Comparison of ENCODE assay signal across 11 cellular contexts in the genomic region with DNA sequence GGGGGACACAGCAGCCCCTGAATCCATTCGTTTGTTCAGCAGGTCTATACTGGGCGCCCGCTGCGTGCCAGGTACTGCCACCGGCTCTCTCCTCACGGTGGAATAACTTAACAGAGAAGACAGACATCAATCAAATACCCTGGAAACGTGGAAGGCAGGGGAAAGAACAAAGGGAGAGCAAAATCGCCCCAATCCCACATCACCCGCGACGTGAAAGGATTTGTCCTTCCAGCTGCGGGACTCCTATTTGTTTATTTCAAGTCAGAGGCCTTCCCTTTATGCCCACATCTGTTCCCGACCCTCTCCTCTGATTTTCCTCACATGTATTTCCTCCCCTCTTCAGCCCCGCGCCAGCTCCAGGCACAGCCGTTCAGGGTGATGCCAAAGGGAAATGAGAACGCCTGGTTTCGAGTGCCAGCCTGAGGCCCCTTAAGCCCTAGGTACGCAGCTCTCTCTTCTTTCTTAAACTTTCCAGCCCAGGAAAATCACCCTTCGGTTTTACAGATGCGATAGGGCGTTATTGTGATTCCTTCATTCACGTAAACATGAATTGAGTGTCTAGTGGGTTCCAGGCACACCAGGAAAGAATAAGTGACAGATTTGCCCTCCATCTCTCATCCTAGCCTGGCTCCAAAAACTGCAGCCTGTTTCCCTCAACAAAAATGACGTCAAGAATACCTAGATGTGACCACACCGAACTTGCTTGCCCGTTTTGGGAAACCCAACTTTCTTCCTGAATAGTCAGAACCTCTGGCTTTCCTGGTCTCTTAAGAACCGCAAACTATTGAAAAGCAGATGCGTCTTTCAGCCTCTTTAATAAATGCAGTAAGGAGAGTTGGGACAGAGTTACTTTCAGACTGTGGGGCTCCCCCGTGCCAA. TPM values are rescaled to one million over a fixed set of nuclear protein-coding genes. Genes with fewer than 3 reads are reported as not detected.
A peak's percentile ranks its signal among the peaks of the same experiment; 100 is the strongest.
DNase-seq lines count a peak whose midpoint lies in the region; ATAC-seq lines count a peak whose summit lies in the region.
"Had no signal": no experiment of that assay in that cellular context is flagged by ENCODE, and none has a peak within 500 bp of the region (broad histone marks: within the 10 kb centered on the region; RNA-seq: fewer than 3 reads in every experiment).

No MANE protein-coding gene starts in this region.

- no peak overlapping the region for H3K27ac Mint-ChIP-seq in CD4-positive, CD25-positive, alpha-beta regulatory T cell
- H3K27ac Mint-ChIP-seq in effector memory CD8-positive, alpha-beta T cell = peak overlapping the region; percentile 5 to 28

- H3K9ac ChIP-seq in HUES48 (ENCODE audit: low read depth, low read length) = no peak overlapping the region
- H3K9ac ChIP-seq in neuronal stem cell (ENCODE audit: low read depth, low read length, poor library complexity) = no peak overlapping the region

- H3K4ac ChIP-seq in neuronal stem cell (ENCODE audit: low read length) = no peak overlapping the region

- no peak overlapping the region for H4K91ac ChIP-seq in neuronal stem cell (ENCODE audit: low read depth, low read length, poor library complexity)

- peaks cover 59% of the 10 kb centered on the region for H3K27me3 Mint-ChIP-seq in CD4-positive, CD25-positive, alpha-beta regulatory T cell
- H3K27me3 Mint-ChIP-seq in effector memory CD8-positive, alpha-beta T cell = peaks cover 45 to 48% of the 10 kb centered on the region in 2 donors

- H3K4me1 ChIP-seq in CD4-positive, CD25-positive, alpha-beta regulatory T cell (ENCODE audit: control insufficient read depth, insufficient read depth, low read length, poor library complexity, severe bottlenecking) = peaks cover 16% of the 10 kb centered on the region
- H3K4me1 ChIP-seq in HUES48 (ENCODE audit: control insufficient read depth, insufficient read depth, low read length) (peaks cover 36% of the 10 kb centered on the region), neuronal stem cell (ENCODE audit: control insufficient read depth in 2 of 2, insufficient read depth in 1 of 2, low read depth in 1 of 2, low read length in 2 of 2) (peaks cover 2 to 9% of the 10 kb centered on the region in 2 donors)

- peaks cover 1 to 31% (median 11%) of the 10 kb centered on the region in 4 donors for H3K4me1 Mint-ChIP-seq in CD4-positive, CD25-positive, alpha-beta regulatory T cell
- peaks cover 0 to 7% of the 10 kb centered on the region in 2 donors for H3K4me1 Mint-ChIP-seq in effector memory CD8-positive, alpha-beta T cell (ENCODE audit: low read depth in 2 of 2)

- H4K8ac ChIP-seq in neuronal stem cell (ENCODE audit: low read depth, low read length) = no peak overlapping the region

- peaks cover 29% of the 10 kb centered on the region for H3K27me3 ChIP-seq in CD4-positive, CD25-positive, alpha-beta regulatory T cell (ENCODE audit: control insufficient read depth, insufficient read depth, low read length)
- peaks cover 69% of the 10 kb centered on the region for H3K27me3 ChIP-seq in HUES48 (ENCODE audit: control insufficient read depth, insufficient read depth, low read length)
- H3K27me3 ChIP-seq in neuronal stem cell (ENCODE audit: control insufficient read depth in 3 of 3, insufficient read depth in 3 of 3, low read depth in 1 of 3, low read length in 3 of 3) = peaks cover 15 to 78% (median 27%) of the 10 kb centered on the region in 3 experiments

- H2BK5ac ChIP-seq in neuronal stem cell (ENCODE audit: low read length) = no peak overlapping the region

- H3K4me2 ChIP-seq in neuronal stem cell (ENCODE audit: insufficient read depth, low read length, poor library complexity, severe bottlenecking) = peak overlapping the region; percentile 98

- no peak overlapping the region for H3K23ac ChIP-seq in neuronal stem cell (ENCODE audit: low read depth, low read length, poor library complexity)

- H2AK5ac ChIP-seq in neuronal stem cell (ENCODE audit: low read depth, low read length) = no peak overlapping the region

- no CpG with 5 or more reads among the region's 29 CpGs for WGBS in neuronal stem cell (ENCODE audit: extremely low coverage in 2 of 2, insufficient read length in 2 of 2, insufficient replicate concordance in 1 of 2), 2 donors

- no peaks in the 10 kb centered on the region for H3K36me3 ChIP-seq in CD4-positive, CD25-positive, alpha-beta regulatory T cell (ENCODE audit: control insufficient read depth, insufficient read depth, low read length)
- H3K36me3 ChIP-seq in HUES48 (ENCODE audit: control insufficient read depth, insufficient read depth, low read length) (no peaks in the 10 kb centered on the region), neuronal stem cell (replicated peaks in 1 of 2; ENCODE audit: control insufficient read depth in 2 of 2, insufficient read depth in 2 of 2, low read length in 2 of 2) (no peaks in the 10 kb centered on the region)

- peak overlapping the region; percentile 77 for H2AFZ ChIP-seq in neuronal stem cell (ENCODE audit: low read length)

- H2BK12ac ChIP-seq in neuronal stem cell (ENCODE audit: low read length) = no peak overlapping the region

- H3K79me1 ChIP-seq in neuronal stem cell (ENCODE audit: low read depth, low read length) = no peaks in the 10 kb centered on the region

- no peak overlapping the region for H2BK15ac ChIP-seq in neuronal stem cell (ENCODE audit: low read length)

- H3K27ac ChIP-seq in CD4-positive, CD25-positive, alpha-beta regulatory T cell (ENCODE audit: insufficient read depth, low read length, poor library complexity, severe bottlenecking) = no peak overlapping the region
- H3K27ac ChIP-seq in HUES48 (ENCODE audit: low read depth, low read length) (no peak overlapping the region), neuronal stem cell (replicated peaks; ENCODE audit: low read length) (no peak overlapping the region)

- peak overlapping the region; percentile 21 for H3K18ac ChIP-seq in neuronal stem cell (ENCODE audit: low read length)

- H3K14ac ChIP-seq in neuronal stem cell (ENCODE audit: low read length) = peak overlapping the region; percentile 2

- H2BK120ac ChIP-seq in neuronal stem cell (ENCODE audit: low read depth, low read length) = no peak overlapping the region

- H3K9me3 ChIP-seq in CD4-positive, CD25-positive, alpha-beta regulatory T cell (ENCODE audit: control insufficient read depth in 2 of 2, low read length in 2 of 2) = no peaks in the 10 kb centered on the region
- H3K9me3 ChIP-seq in HUES48 (ENCODE audit: control insufficient read depth, insufficient read depth, low read length) (no peaks in the 10 kb centered on the region), neuronal stem cell (replicated peaks in 1 of 2; ENCODE audit: control insufficient read depth in 2 of 2, insufficient read depth in 1 of 2, low read depth in 1 of 2, low read length in 2 of 2) (no peaks in the 10 kb centered on the region)

- no peak for ATAC-seq in CD4-positive, CD25-positive, alpha-beta regulatory T cell (ENCODE audit: low read depth in 2 of 2)
- no peak for ATAC-seq in effector memory CD8-positive, alpha-beta T cell (replicated peaks)

- H3K4me3 Mint-ChIP-seq in CD4-positive, CD25-positive, alpha-beta regulatory T cell = peak overlapping the region; percentile 70 to 84 (median 80)
- H3K4me3 Mint-ChIP-seq in effector memory CD8-positive, alpha-beta T cell = peak overlapping the region; percentile 79 to 81

- no peak overlapping the region for H3K4me3 ChIP-seq in CD4-positive, CD25-positive, alpha-beta regulatory T cell (ENCODE audit: low read depth, low read length)
- peak overlapping the region; percentile 61 for H3K4me3 ChIP-seq in HUES48 (ENCODE audit: low read depth, low read length)
- H3K4me3 ChIP-seq in neuronal stem cell (ENCODE audit: low read length in 2 of 2) = peak overlapping the region in 1 of 2 donors; percentile 79

- H3K36me3 Mint-ChIP-seq in CD4-positive, CD25-positive, alpha-beta regulatory T cell = no peaks in the 10 kb centered on the region
- H3K36me3 Mint-ChIP-seq in effector memory CD8-positive, alpha-beta T cell (ENCODE audit: insufficient read depth) = peaks cover under 1% of the 10 kb centered on the region

- H3K9me3 Mint-ChIP-seq in CD4-positive, CD25-positive, alpha-beta regulatory T cell = peaks cover 0 to 5% (median 0%) of the 10 kb centered on the region in 7 donors
- no peaks in the 10 kb centered on the region for H3K9me3 Mint-ChIP-seq in effector memory CD8-positive, alpha-beta T cell

- no peak for DNase-seq in CD4-positive, CD25-positive, alpha-beta regulatory T cell
- DNase-seq in effector memory CD8-positive, alpha-beta T cell = no peak
- peak; percentile 15 for DNase-seq in neuronal stem cell (ENCODE audit: low spot score)
- no peak for DNase-seq in cortex of kidney (lab: John Stamatoyannopoulos, UW)
- DNase-seq in GDM1 (lab: John Stamatoyannopoulos, UW) = no peak
- no peak for DNase-seq in NK-92 treated with Interleukin-12 subunit alpha and Interleukin-12 subunit beta, amount 100 ng/mL, for 24 hours (lab: John Stamatoyannopoulos, UW)
- no peak for DNase-seq in HT-29 (ENCODE audit: low spot score)
- DNase-seq: EL, IMR-90 had no signal

RNA-seq across cellular contexts. Expression of gene PROK2, which starts 0.9 kb away (rescaled TPM):
- total RNA-seq in CD4-positive, CD25-positive, alpha-beta regulatory T cell = 6.5 TPM
- 1 to 10 TPM in 3 of 4 donors, under 1 TPM in 1; 0.89 to 2.6 (median 1.2) TPM for polyA plus RNA-seq in CD4-positive, CD25-positive, alpha-beta regulatory T cell
- 0.49 TPM for polyA plus RNA-seq in neuronal stem cell (2013, experiment 1 of 2)
- polyA plus RNA-seq in neuronal stem cell (2013, experiment 2 of 2) = 0.26 TPM
- total RNA-seq in HT-29 (2014; rRNA removed; shearing (Covaris generic)) = not detected in 2 replicates
- total RNA-seq: glomerular endothelial cell, IMR-90 had no signal
- polyA plus RNA-seq: IMR-90 had no signal

RNA-seq across cellular contexts. Expression of gene GPR27, which starts 32.2 kb away (rescaled TPM):
- 1.0 TPM for total RNA-seq in CD4-positive, CD25-positive, alpha-beta regulatory T cell
- 1 to 10 TPM in 1 of 4 donors, under 1 TPM in 2, not detected in 1; 0.30 to 1.4 (median 0.81) TPM for polyA plus RNA-seq in CD4-positive, CD25-positive, alpha-beta regulatory T cell
- 13.0 TPM for polyA plus RNA-seq in neuronal stem cell (2013, experiment 1 of 2)
- 13.4 TPM for polyA plus RNA-seq in neuronal stem cell (2013, experiment 2 of 2)
- not detected in 2 replicates for total RNA-seq in HT-29 (2014; rRNA removed; shearing (Covaris generic))
- total RNA-seq: glomerular endothelial cell, IMR-90 had no signal
- polyA plus RNA-seq: IMR-90 had no signal

Comparison
In these comparisons a context has a peak if more than half of its experiments do, and no peak if none do; other contexts are left out.
1. H3K27ac Mint-ChIP-seq: peak in effector memory CD8-positive, alpha-beta T cell (2 of 2); none in CD4-positive, CD25-positive, alpha-beta regulatory T cell (0 of 3).